19 cellular contexts compared by ENCODE assay signal in the genomic region with DNA sequence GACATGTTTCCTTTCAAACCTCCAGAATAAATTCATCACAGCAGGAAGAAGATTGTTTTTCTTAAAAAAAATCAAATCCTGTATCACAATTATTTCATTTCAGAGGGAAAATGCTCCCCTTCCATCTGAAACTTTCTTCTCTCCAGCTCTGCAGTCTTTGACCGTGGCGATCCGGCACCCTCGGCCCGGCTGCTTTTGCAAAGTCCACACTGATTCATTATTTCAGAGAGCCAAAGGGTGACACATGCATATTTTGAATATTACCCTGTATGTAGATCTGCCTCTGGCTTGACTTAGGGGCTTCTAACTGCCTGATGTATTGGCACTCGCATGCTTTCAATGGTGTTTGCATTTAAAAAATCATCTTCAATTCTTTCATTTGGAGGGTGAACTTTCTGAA.
DNase-seq lines count a peak whose midpoint lies in the region; FAIRE-seq and TF ChIP-seq lines count a peak whose summit lies in the region.
"Had no signal": no experiment of that assay in that cellular context is flagged by ENCODE, and none has a peak within 500 bp of the region (broad histone marks: within the 10 kb centered on the region; RNA-seq: fewer than 3 reads in every experiment).

No MANE protein-coding gene starts in this region.

- peak; percentile 72 for DNase-seq in GM03348 (ENCODE audit: low spot score)
- DNase-seq in amniotic stem cell (lab: John Stamatoyannopoulos, UW), result peak; percentile 54
- DNase-seq in cardiac septum (ENCODE audit: low spot score), result peak; percentile 56
- DNase-seq in D721Med (ENCODE audit: insufficient read length, low spot score), result no peak
- no peak for DNase-seq in A673 (ENCODE audit: low spot score)
- DNase-seq in NCI-H2107 (lab: John Stamatoyannopoulos, UW), result no peak
- no peak for DNase-seq in NCI-H446 treated with DMSO at 0.1 percent for 48 hours (lab: John Stamatoyannopoulos, UW)
- DNase-seq: activated naive CD4-positive, alpha-beta T cell treated with Interleukin-2 at 50 U/mL for 16 hours; DMS153; effector CD8-positive, alpha-beta T cell; immature natural killer cell; Karpas-422; NCI-H146; occipital lobe; small intestine; stimulated activated naive B cell treated with anti-CD40 and anti-IgM and Interleukin-4, amounts not matched to agents 10 μg/mL and 1 μg/mL and 100 μg/mL, for 72 hours; T-helper 17 cell had no signal

- H3K9me3 ChIP-seq in stomach smooth muscle (ENCODE audit: control insufficient read depth in 2 of 2, low read length in 2 of 2) (no peaks in the 10 kb centered on the region), A673 (ENCODE audit: low read depth, low read length, poor library complexity, severe bottlenecking) (no peaks in the 10 kb centered on the region)
- H3K9me3 ChIP-seq: BLaER1 had no signal

- POLR2A ChIA-PET in A673 (lab: Charles Lee; ENCODE audit: low non-redundant PET), result no interaction called here

- H3K27me3 ChIP-seq in stomach smooth muscle (ENCODE audit: control insufficient read depth in 1 of 2, insufficient read depth in 2 of 2, low read length in 2 of 2) (no peaks in the 10 kb centered on the region), A673 (replicated peaks; ENCODE audit: insufficient read depth, low read depth, low read length, poor library complexity) (no peaks in the 10 kb centered on the region)
- H3K27me3 ChIP-seq: BLaER1 had no signal

- FAIRE-seq in D721Med (lab: Jason Lieb, UNC), result no peak
- FAIRE-seq: small intestine had no signal

- H3K4me1 ChIP-seq in stomach smooth muscle (ENCODE audit: control insufficient read depth, insufficient read depth, low read length) (peaks cover 21% of the 10 kb centered on the region), A673 (ENCODE audit: insufficient read depth, low read length, poor library complexity, severe bottlenecking) (no peaks in the 10 kb centered on the region)
- H3K4me1 ChIP-seq: BLaER1 had no signal

- no TSS peak for BruUV-seq in A673 (replicated peaks; lab: Mats Ljungman, UMichigan)

- H3K36me3 ChIP-seq in stomach smooth muscle (ENCODE audit: control insufficient read depth in 2 of 2, insufficient read depth in 2 of 2, low read length in 2 of 2), result no peaks in the 10 kb centered on the region
- H3K36me3 ChIP-seq in A673 (ENCODE audit: insufficient read depth, low read length, poor library complexity, severe bottlenecking), result no peaks in the 10 kb centered on the region
- H3K36me3 ChIP-seq: BLaER1 had no signal

- no peak overlapping the region for H3K9ac ChIP-seq in stomach smooth muscle (ENCODE audit: low read length in 2 of 2)
- H3K9ac ChIP-seq: BLaER1 had no signal

- intact Hi-C loops in cardiac septum (cut with DNase I), result no loop called here
- intact Hi-C loops in A673 (cut with micrococcal nuclease; ENCODE audit: unreplicated experiment), result no loop called here

- H3K4me3 ChIP-seq in stomach smooth muscle (ENCODE audit: low read length in 2 of 2), result peak overlapping the region; percentile 42 to 58
- no peak overlapping the region for H3K4me3 ChIP-seq in A673 (ENCODE audit: low read depth, low read length, poor library complexity, severe bottlenecking)
- H3K4me3 ChIP-seq: BLaER1 had no signal

- H3K27ac ChIP-seq in stomach smooth muscle (ENCODE audit: low read length) (no peak overlapping the region), A673 (ENCODE audit: low read depth, low read length, poor library complexity, severe bottlenecking) (no peak overlapping the region)
- H3K27ac ChIP-seq: BLaER1 had no signal

- no peak for TF ChIP-seq CTCF in D721Med (IDR thresholded peaks at IDR 0.05; ENCODE audit: insufficient read depth, missing control alignments)
- no peak for TF ChIP-seq CTCF in A673 (conservative IDR thresholded peaks at IDR 0.05; ENCODE audit: low read depth, low read length)

- CTCF ChIA-PET in A673 (lab: Charles Lee), result no interaction called here

Comparison
In these comparisons a context has a peak if more than half of its experiments do, and no peak if none do; other contexts are left out.
1. DNase-seq: peak in GM03348 (single experiment), amniotic stem cell (single experiment) and cardiac septum (single experiment); none in D721Med (single experiment), A673 (single experiment), NCI-H2107 (single experiment) and NCI-H446 treated with DMSO at 0.1 percent for 48 hours (single experiment).